ENCODE assay signal across 14 cellular contexts in the genomic region with DNA sequence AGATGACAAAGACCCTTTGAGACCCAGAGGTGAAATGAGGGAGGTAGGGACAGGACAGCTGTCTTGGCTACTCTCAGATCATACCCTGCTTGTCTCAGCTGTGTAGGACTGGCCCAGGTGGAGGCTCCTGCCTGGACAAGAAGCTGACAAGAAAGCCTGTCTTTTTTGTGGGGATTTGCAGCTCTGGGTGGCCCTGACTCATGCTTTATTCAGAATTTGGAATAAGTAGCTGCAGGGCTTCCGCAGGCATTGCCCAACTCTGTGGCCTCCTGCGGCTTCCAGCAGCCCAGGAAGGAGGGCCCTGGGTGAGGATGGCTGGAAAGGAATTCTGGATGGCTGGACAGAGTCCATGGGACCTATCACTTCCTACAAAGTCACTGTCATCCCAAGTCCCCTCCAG. TPM values are rescaled to one million over a fixed set of nuclear protein-coding genes. Genes with fewer than 3 reads are reported as not detected.
DNase-seq lines count a peak whose midpoint lies in the region; ATAC-seq and TF ChIP-seq lines count a peak whose summit lies in the region.
"Had no signal": no experiment of that assay in that cellular context is flagged by ENCODE, and none has a peak within 500 bp of the region (broad histone marks: within the 10 kb centered on the region; RNA-seq: fewer than 3 reads in every experiment).

No MANE protein-coding gene starts in this region.

- DNase-seq in EL (peak; percentile 91), NCI-H226 (peak; percentile 82), MCF 10A (ENCODE audit: unreplicated experiment) (peak; percentile 96), omental fat pad (ENCODE audit: low spot score) (no peak), heart right ventricle (no peak)
- DNase-seq: activated naive CD4-positive, alpha-beta T cell treated with anti-CD3 and anti-CD28 coated beads for 36 hours; dorsolateral prefrontal cortex; NCI-H1417 treated with DMSO at 0.1 percent for 48 hours; nucleus accumbens; OCI-M1; tibial artery had no signal

- no peaks in the 10 kb centered on the region for H3K9me3 Mint-ChIP-seq in MCF 10A (ENCODE audit: unreplicated experiment)
- H3K9me3 Mint-ChIP-seq: activated naive CD4-positive, alpha-beta T cell treated with anti-CD3 and anti-CD28 coated beads for 36 hours had no signal

- no peaks in the 10 kb centered on the region for H3K36me3 ChIP-seq in neutrophil
- no peaks in the 10 kb centered on the region for H3K36me3 ChIP-seq in heart right ventricle
- H3K36me3 ChIP-seq: tibial artery had no signal

- H3K4me3 Mint-ChIP-seq in MCF 10A (ENCODE audit: unreplicated experiment) = no peak overlapping the region
- H3K4me3 Mint-ChIP-seq: activated naive CD4-positive, alpha-beta T cell treated with anti-CD3 and anti-CD28 coated beads for 36 hours had no signal

- H3K36me3 Mint-ChIP-seq in MCF 10A (ENCODE audit: insufficient read depth, unreplicated experiment) = peaks cover 5% of the 10 kb centered on the region

- BruUV-seq in MCF 10A (replicated peaks; lab: Mats Ljungman, UMichigan) = no TSS peak

- H3K4me1 ChIP-seq in neutrophil (ENCODE audit: control insufficient read depth in 1 of 2, insufficient read depth in 1 of 2, low read depth in 1 of 2, low read length in 1 of 2) (peaks cover 60 to 61% of the 10 kb centered on the region in 2 experiments), heart right ventricle (peaks cover 0 to 20% (median 0%) of the 10 kb centered on the region in 9 donors)
- H3K4me1 ChIP-seq: tibial artery had no signal

- POLR2A ChIA-PET in MCF 10A (lab: Yijun Ruan, JAX) = interaction anchor here (0.6 to 2.0 kb wide), 7 partner anchors 9 to 50 kb away, joined by 3 to 13 read pairs (median 6); no protein-coding TSS in a partner anchor

- H3K27ac ChIP-seq in neutrophil (peak overlapping the region; percentile 81), heart right ventricle (no peak overlapping the region)
- H3K27ac ChIP-seq: dorsolateral prefrontal cortex, tibial artery had no signal

- CTCF ChIA-PET in MCF 10A (lab: Yijun Ruan, JAX) = interaction anchor here (0.7 to 1.7 kb wide), 6 partner anchors 10 to 53 kb away, joined by 3 to 8 read pairs (median 5); no protein-coding TSS in a partner anchor

- H3K4me1 Mint-ChIP-seq in MCF 10A (ENCODE audit: insufficient read depth, unreplicated experiment) = peaks cover 16% of the 10 kb centered on the region

- no peak for TF ChIP-seq CTCF in MCF 10A (IDR thresholded peaks at IDR 0.05; ENCODE audit: unreplicated experiment)
- TF ChIP-seq CTCF in neutrophil (IDR thresholded peaks at IDR 0.05) = no peak
- TF ChIP-seq CTCF in omental fat pad (IDR thresholded peaks at IDR 0.05) = no peak
- no peak for TF ChIP-seq CTCF in heart right ventricle (IDR thresholded peaks at IDR 0.05)

- H3K27me3 ChIP-seq in neutrophil = no peaks in the 10 kb centered on the region
- peaks cover 0 to 62% (median 34%) of the 10 kb centered on the region in 7 donors for H3K27me3 ChIP-seq in heart right ventricle

- 61 to 74% methylated on average over 2 of the region's 2 CpGs for WGBS in heart right ventricle, 2 donors

- intact Hi-C loops in MCF 10A (cut with micrococcal nuclease) (no loop called here), heart right ventricle (cut with DNase I) (no loop called here)

- H3K4me3 ChIP-seq in neutrophil (ENCODE audit: low read depth in 1 of 2, low read length in 1 of 2) (peak overlapping the region; percentile 15 to 41), heart right ventricle (no peak overlapping the region)
- H3K4me3 ChIP-seq: dorsolateral prefrontal cortex, tibial artery had no signal

- H3K27ac Mint-ChIP-seq in MCF 10A (ENCODE audit: low read depth, unreplicated experiment) = no peak overlapping the region
- H3K27ac Mint-ChIP-seq: activated naive CD4-positive, alpha-beta T cell treated with anti-CD3 and anti-CD28 coated beads for 36 hours had no signal

- no peaks in the 10 kb centered on the region for H3K9me3 ChIP-seq in neutrophil
- no peaks in the 10 kb centered on the region for H3K9me3 ChIP-seq in heart right ventricle
- H3K9me3 ChIP-seq: tibial artery had no signal

- H3K27me3 Mint-ChIP-seq in MCF 10A (ENCODE audit: insufficient read depth, unreplicated experiment) = no peaks in the 10 kb centered on the region

- ATAC-seq in omental fat pad (ENCODE audit: low FRiP score) = no peak
- no peak for ATAC-seq in GM21390 (IDR thresholded peaks at IDR 0.05; ENCODE audit: unreplicated experiment)
- ATAC-seq in heart right ventricle = no peak
- ATAC-seq in HG03342 (IDR thresholded peaks at IDR 0.05; ENCODE audit: unreplicated experiment) = no peak

RNA-seq across cellular contexts. Expression of a gene that starts 20.6 kb away (rescaled TPM):
- 0.51 TPM in 1 of 2 replicates, not detected in the other for total RNA-seq in MCF 10A (2022)
- 10 to 100 TPM in 1 of 4 donors, 1 to 10 TPM in 2, under 1 TPM in 1; 0.56 to 16.1 (median 2.2) TPM for total RNA-seq in omental fat pad
- 1 to 10 TPM in 2 of 10 donors, under 1 TPM in 7, not detected in 1; 0.15 to 3.0 (median 0.61) TPM for total RNA-seq in heart right ventricle
- polyA plus RNA-seq in heart right ventricle = under 1 TPM in 1 of 2 donors, not detected in 1; 0.06 TPM

RNA-seq across cellular contexts. Expression of a gene that starts 38.5 kb away (rescaled TPM):
- total RNA-seq in MCF 10A (2022) = 0.12 TPM in 1 of 2 replicates, not detected in the other
- total RNA-seq in omental fat pad = not detected
- not detected for total RNA-seq in heart right ventricle
- polyA plus RNA-seq in heart right ventricle = not detected
- total RNA-seq: activated naive CD4-positive, alpha-beta T cell treated with anti-CD3 and anti-CD28 coated beads for 36 hours; dorsolateral prefrontal cortex had no signal

Comparison
In these comparisons a context has a peak if more than half of its experiments do, and no peak if none do; other contexts are left out.
1. DNase-seq: peak in EL (single experiment), NCI-H226 (single experiment) and MCF 10A (single experiment); none in omental fat pad (single experiment) and heart right ventricle (0 of 2).
2. H3K4me3 ChIP-seq: peak in neutrophil (2 of 2); none in heart right ventricle (0 of 10).